In the genomic region with DNA sequence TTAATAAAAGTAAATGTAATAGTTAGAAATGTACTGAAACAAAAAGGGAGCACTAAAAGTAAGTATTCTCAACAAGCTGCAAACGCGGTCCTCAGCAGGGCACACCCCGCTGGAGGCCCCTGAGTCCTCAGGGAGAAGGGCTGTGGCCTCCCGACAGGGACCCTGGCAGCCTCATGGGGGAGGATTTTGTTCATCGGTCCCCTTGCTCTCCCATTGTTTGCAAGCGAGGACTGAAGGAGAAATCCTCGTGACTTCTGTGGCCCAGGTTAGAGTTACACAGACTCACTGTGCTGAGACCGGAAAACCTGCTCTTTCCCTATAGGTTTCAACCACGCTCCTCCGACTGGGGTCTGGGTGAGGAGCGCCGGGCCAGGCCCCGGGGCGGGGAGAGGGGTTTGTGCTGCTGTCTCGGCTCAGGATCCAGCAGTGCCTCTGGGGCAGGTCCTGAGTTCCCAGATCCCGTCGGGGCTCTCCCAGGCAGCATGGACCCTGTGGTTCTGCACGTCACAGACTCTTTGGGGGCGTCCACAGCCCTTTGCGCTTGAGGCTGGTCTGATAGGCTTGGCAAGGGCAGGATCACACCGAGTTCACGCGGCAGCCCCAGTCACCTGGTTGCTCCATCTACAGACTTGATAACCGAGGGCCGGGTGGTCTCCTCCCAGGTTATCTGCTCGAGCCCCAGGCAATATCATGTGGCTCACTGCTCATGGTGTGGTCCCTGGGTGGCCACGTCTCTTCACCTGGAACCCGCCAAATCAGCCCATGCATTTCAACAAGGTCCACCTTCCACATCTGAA, we compare ENCODE assay signal across 2 cellular contexts.
TF ChIP-seq lines count a peak whose summit lies in the region.

No MANE protein-coding gene starts in this region.

TF ChIP-seq in IMR-90, 13 proteins besides CTCF, POLR2A, EP300 and RAD21 (continued from another document):
- TF ChIP-seq MAZ (IDR thresholded peaks at IDR 0.05; ENCODE audit: borderline replicate concordance, low read depth, low read length): no peak
- no peak for TF ChIP-seq CEBPB (IDR thresholded peaks at IDR 0.05; ENCODE audit: low read depth, low read length)
- TF ChIP-seq RCOR1 (IDR thresholded peaks at IDR 0.05; ENCODE audit: insufficient replicate concordance, low read length): no peak
- TF ChIP-seq MAFK (IDR thresholded peaks at IDR 0.05; ENCODE audit: low read depth, low read length): no peak

TF ChIP-seq in GM12891, 5 proteins besides CTCF, POLR2A, EP300 and RAD21 (continued from another document):
- no peak for TF ChIP-seq PAX5 (IDR thresholded peaks at IDR 0.05; ENCODE audit: insufficient read depth, low read length, severe bottlenecking)
